Comparison of ENCODE assay signal across 8 cellular contexts in the genomic region with DNA sequence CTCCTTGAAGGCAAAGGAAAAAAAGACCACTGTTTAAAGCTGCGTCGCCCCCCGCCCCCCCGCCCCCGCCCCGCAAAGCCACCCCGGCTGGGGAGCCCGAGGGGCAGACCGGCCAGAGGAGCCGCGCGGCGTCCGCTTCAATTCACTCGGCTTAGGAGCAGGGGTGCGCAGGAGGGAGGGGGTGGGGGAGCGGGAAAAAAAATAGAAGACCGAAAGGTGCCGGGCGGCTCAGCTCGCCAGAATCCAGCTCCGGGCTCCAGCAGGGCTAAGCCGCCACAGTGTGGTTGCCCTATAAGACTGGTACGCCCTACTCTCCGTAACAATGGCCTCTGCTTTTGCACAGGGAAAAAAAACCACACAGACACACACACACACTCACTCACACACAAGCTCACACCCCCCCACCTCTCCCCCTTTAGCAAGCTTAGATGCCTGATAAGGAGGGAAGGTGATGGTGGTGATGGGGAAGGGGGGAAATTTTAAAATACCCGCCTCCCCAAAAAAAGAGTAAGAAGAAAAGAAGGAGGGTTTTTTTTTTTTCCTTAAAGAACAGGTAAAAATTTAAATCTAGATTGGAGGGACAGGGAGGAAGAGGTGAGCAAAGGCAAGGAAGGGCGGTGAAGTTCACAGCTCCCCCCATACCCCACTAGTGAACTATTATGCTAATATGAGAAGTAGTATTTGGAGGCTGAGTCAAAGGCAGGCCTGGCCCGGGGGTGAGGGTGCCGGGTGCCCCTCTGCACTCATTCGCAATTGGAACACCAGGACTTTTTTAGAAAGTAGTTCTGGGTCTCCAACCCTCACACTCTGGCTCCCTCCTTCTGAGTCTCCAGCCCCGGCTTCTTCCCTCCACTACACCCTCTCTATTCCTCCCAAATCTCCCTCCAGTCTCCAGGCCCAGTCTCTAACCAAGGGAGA.
DNase-seq lines count a peak whose midpoint lies in the region; ATAC-seq, FAIRE-seq and TF ChIP-seq lines count a peak whose summit lies in the region.

No MANE protein-coding gene starts in this region.

- ATAC-seq in HG03135 (IDR thresholded peaks at IDR 0.05; ENCODE audit: unreplicated experiment) (no peak), HG02610 (IDR thresholded peaks at IDR 0.05; ENCODE audit: unreplicated experiment) (no peak)

- H3K4me1 Mint-ChIP-seq in nephron progenitor cell = peaks cover 96% of the 10 kb centered on the region

- H3K9me3 Mint-ChIP-seq in nephron progenitor cell = no peaks in the 10 kb centered on the region

- DNase-seq in COLO668 (lab: John Stamatoyannopoulos, UW; ENCODE audit: unreplicated experiment) = peak; percentile 52
- DNase-seq in NCI-H2227 treated with DMSO at 0.1 percent for 48 hours (lab: John Stamatoyannopoulos, UW) = peak; percentile 69
- DNase-seq in ecto neural progenitor cell (ENCODE audit: low spot score) = peak; percentile 63
- peak; percentile 74 for DNase-seq in nephron progenitor cell
- no peak for DNase-seq in activated effector memory CD4-positive, alpha-beta T cell treated with anti-CD3 and anti-CD28 coated beads, Interleukin-2, amount 50 U/mL, for 16 hours
- no peak for DNase-seq in GM19239 (ENCODE audit: insufficient read length, low spot score)

- H3K27ac Mint-ChIP-seq in nephron progenitor cell = peak overlapping the region; percentile 100

- peak overlapping the region; percentile 99 for H3K4me3 Mint-ChIP-seq in nephron progenitor cell

- peaks cover 44% of the 10 kb centered on the region for H3K36me3 Mint-ChIP-seq in nephron progenitor cell (ENCODE audit: low read depth)

- FAIRE-seq in GM19239 (lab: Jason Lieb, UNC) = no peak

- no peak for TF ChIP-seq CTCF in nephron progenitor cell (IDR thresholded peaks at IDR 0.05)

- H3K27me3 Mint-ChIP-seq in nephron progenitor cell (ENCODE audit: low read depth, poor library complexity) = no peaks in the 10 kb centered on the region

Comparison
In these comparisons a context has a peak if more than half of its experiments do, and no peak if none do; other contexts are left out.
1. DNase-seq: peak in COLO668 (single experiment), NCI-H2227 treated with DMSO at 0.1 percent for 48 hours (single experiment), ecto neural progenitor cell (single experiment) and nephron progenitor cell (single experiment); none in activated effector memory CD4-positive, alpha-beta T cell treated with anti-CD3 and anti-CD28 coated beads, Interleukin-2, amount 50 U/mL, for 16 hours (single experiment) and GM19239 (single experiment).